Comparison of ENCODE assay signal across 11 cellular contexts in the genomic region with DNA sequence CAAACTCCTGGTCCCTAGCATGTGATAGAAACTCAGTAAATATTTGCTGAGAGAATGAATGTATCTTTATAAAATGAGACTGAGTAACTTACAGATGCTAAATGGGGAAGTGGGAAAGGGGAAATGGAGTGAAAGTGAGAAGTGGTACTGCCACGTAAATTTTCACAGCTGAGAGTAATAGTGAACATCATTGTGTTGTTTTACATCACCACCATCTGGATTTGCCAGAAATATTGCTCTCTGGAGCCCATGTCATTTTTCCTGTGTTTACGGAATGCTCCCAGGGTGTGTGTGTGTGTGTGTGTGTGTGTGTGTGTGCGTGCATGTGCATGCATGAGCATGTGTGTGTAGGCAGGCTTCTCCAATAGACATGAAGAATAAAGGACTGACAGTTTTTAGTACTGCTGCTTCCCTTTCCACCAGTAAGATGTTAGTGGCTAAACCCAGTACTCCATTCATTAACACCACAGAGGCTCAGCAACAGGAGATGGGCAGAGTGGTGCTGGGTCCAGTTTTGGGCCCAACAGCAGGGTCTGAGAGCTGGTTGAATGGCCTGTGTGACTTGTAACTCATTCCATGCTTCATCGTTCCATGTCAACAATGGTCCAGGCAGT.
DNase-seq lines count a peak whose midpoint lies in the region; ATAC-seq, FAIRE-seq and TF ChIP-seq lines count a peak whose summit lies in the region.
"Had no signal": no experiment of that assay in that cellular context is flagged by ENCODE, and none has a peak within 500 bp of the region (broad histone marks: within the 10 kb centered on the region; RNA-seq: fewer than 3 reads in every experiment).

No MANE protein-coding gene starts in this region.

- no peaks in the 10 kb centered on the region for H3K27me3 Mint-ChIP-seq in stimulated activated naive B cell treated with anti-CD40 and anti-IgM and Interleukin-4, amounts not matched to agents 10 μg/mL and 1 μg/mL and 100 μg/mL, for 72 hours
- peaks cover 9% of the 10 kb centered on the region for H3K27me3 Mint-ChIP-seq in stimulated activated naive CD8-positive, alpha-beta T cell treated with anti-CD3 and anti-CD28 coated beads, Interleukin-15, amount 100 ng/mL, for 72 hours

- H3K27ac Mint-ChIP-seq in stimulated activated naive B cell treated with anti-CD40 and anti-IgM and Interleukin-4, amounts not matched to agents 10 μg/mL and 1 μg/mL and 100 μg/mL, for 72 hours = peak overlapping the region; percentile 31
- H3K27ac Mint-ChIP-seq in stimulated activated naive CD8-positive, alpha-beta T cell treated with anti-CD3 and anti-CD28 coated beads, Interleukin-15, amount 100 ng/mL, for 72 hours = no peak overlapping the region

- H3K36me3 Mint-ChIP-seq in stimulated activated naive B cell treated with anti-CD40 and anti-IgM and Interleukin-4, amounts not matched to agents 10 μg/mL and 1 μg/mL and 100 μg/mL, for 72 hours = no peaks in the 10 kb centered on the region

- peak; percentile 90 for ATAC-seq in HG02870 (IDR thresholded peaks at IDR 0.05; ENCODE audit: unreplicated experiment)
- ATAC-seq in stimulated activated naive B cell treated with anti-CD40 and anti-IgM and Interleukin-4, amounts not matched to agents 10 μg/mL and 1 μg/mL and 100 μg/mL, for 72 hours (replicated peaks) = peak; percentile 99
- no peak for ATAC-seq in stimulated activated naive CD8-positive, alpha-beta T cell treated with anti-CD3 and anti-CD28 coated beads, Interleukin-15, amount 100 ng/mL, for 72 hours

- TF ChIP-seq POLR2A in NB4 (IDR thresholded peaks at IDR 0.05; ENCODE audit: extremely low read depth, insufficient read length) = no peak

- H3K9me3 Mint-ChIP-seq in stimulated activated naive B cell treated with anti-CD40 and anti-IgM and Interleukin-4, amounts not matched to agents 10 μg/mL and 1 μg/mL and 100 μg/mL, for 72 hours = peaks cover 0 to 2% of the 10 kb centered on the region in 2 donors
- no peaks in the 10 kb centered on the region for H3K9me3 Mint-ChIP-seq in stimulated activated naive CD8-positive, alpha-beta T cell treated with anti-CD3 and anti-CD28 coated beads, Interleukin-15, amount 100 ng/mL, for 72 hours

- H3K4me3 ChIP-seq in NB4 (ENCODE audit: low read depth, low read length) = no peak overlapping the region

- DNase-seq in GM19239 (ENCODE audit: insufficient read length, low spot score) (peak; percentile 10), NB4 (ENCODE audit: low read depth) (peak; percentile 41), RCC 7860 (ENCODE audit: low spot score) (no peak), NCI-H82 (lab: John Stamatoyannopoulos, UW) (no peak), NCI-H1048 (lab: John Stamatoyannopoulos, UW) (no peak)
- DNase-seq in stimulated activated naive B cell treated with anti-CD40 and anti-IgM and Interleukin-4, amounts not matched to agents 10 μg/mL and 1 μg/mL and 100 μg/mL, for 72 hours = peak; percentile 36
- no peak for DNase-seq in stimulated activated naive CD8-positive, alpha-beta T cell treated with anti-CD3 and anti-CD28 coated beads, Interleukin-15, amount 100 ng/mL, for 72 hours
- DNase-seq: mammary epithelial cell; NCI-H774; stimulated activated CD4-positive, alpha-beta T cell treated with anti-CD3 and anti-CD28 coated beads, Interleukin-2, amount 100 ng/mL, for 48 hours had no signal

- peak; percentile 90 for FAIRE-seq in GM19239 (lab: Jason Lieb, UNC)
- FAIRE-seq in RCC 7860 (lab: Jason Lieb, UNC) = no peak

- no peak for TF ChIP-seq CTCF in NB4 (IDR thresholded peaks at IDR 0.05; ENCODE audit: low read depth, low read length)

- peaks cover 17 to 24% of the 10 kb centered on the region in 2 donors for H3K4me1 Mint-ChIP-seq in stimulated activated naive B cell treated with anti-CD40 and anti-IgM and Interleukin-4, amounts not matched to agents 10 μg/mL and 1 μg/mL and 100 μg/mL, for 72 hours
- H3K4me1 Mint-ChIP-seq in stimulated activated naive CD8-positive, alpha-beta T cell treated with anti-CD3 and anti-CD28 coated beads, Interleukin-15, amount 100 ng/mL, for 72 hours = peaks cover 21% of the 10 kb centered on the region

- peak overlapping the region; percentile 48 to 49 for H3K4me3 Mint-ChIP-seq in stimulated activated naive B cell treated with anti-CD40 and anti-IgM and Interleukin-4, amounts not matched to agents 10 μg/mL and 1 μg/mL and 100 μg/mL, for 72 hours
- no peak overlapping the region for H3K4me3 Mint-ChIP-seq in stimulated activated naive CD8-positive, alpha-beta T cell treated with anti-CD3 and anti-CD28 coated beads, Interleukin-15, amount 100 ng/mL, for 72 hours

Comparison
In these comparisons a context has a peak if more than half of its experiments do, and no peak if none do; other contexts are left out.
1. DNase-seq: peak in GM19239 (single experiment), NB4 (single experiment) and stimulated activated naive B cell treated with anti-CD40 and anti-IgM and Interleukin-4, amounts not matched to agents 10 μg/mL and 1 μg/mL and 100 μg/mL, for 72 hours (single experiment); none in RCC 7860 (single experiment), NCI-H82 (single experiment), stimulated activated naive CD8-positive, alpha-beta T cell treated with anti-CD3 and anti-CD28 coated beads, Interleukin-15, amount 100 ng/mL, for 72 hours (0 of 2) and NCI-H1048 (single experiment).
2. H3K4me3 Mint-ChIP-seq: peak in stimulated activated naive B cell treated with anti-CD40 and anti-IgM and Interleukin-4, amounts not matched to agents 10 μg/mL and 1 μg/mL and 100 μg/mL, for 72 hours (2 of 2); none in stimulated activated naive CD8-positive, alpha-beta T cell treated with anti-CD3 and anti-CD28 coated beads, Interleukin-15, amount 100 ng/mL, for 72 hours (0 of 2).